In genomic region chr1:157548081-157548480, GRCh38 we compare ENCODE assay signal across 13 cellular contexts. TPM values are rescaled to one million over a fixed set of nuclear protein-coding genes. Genes with fewer than 3 reads are reported as not detected.
"Had no signal": no experiment of that assay in that cellular context is flagged by ENCODE, and none has a peak within 500 bp of the region (broad histone marks: within the 10 kb centered on the region; RNA-seq: fewer than 3 reads in every experiment).

No MANE protein-coding gene starts in this region.

RNA-seq across cellular contexts. Expression of gene FCRL5, which starts 4.2 kb away (rescaled TPM):
- total RNA-seq: activated CD4-positive, alpha-beta memory T cell treated with anti-CD3 and anti-CD28 coated beads for 36 hours; activated CD4-positive, alpha-beta memory T cell treated with anti-CD3 and anti-CD28 coated beads, Interleukin-2, amount 10 ng/mL, durations not matched to agents 7 days and 5 days; activated CD4-positive, alpha-beta T cell treated with anti-CD3 and anti-CD28 coated beads for 36 hours; activated CD4-positive, alpha-beta T cell treated with anti-CD3 and anti-CD28 coated beads, Interleukin-2, amount 10 ng/mL, durations not matched to agents 24 days and 14 days; activated CD4-positive, alpha-beta T cell treated with anti-CD3 and anti-CD28 coated beads, Interleukin-2, amount 10 ng/mL, durations not matched to agents 7 days and 5 days; activated CD8-positive, alpha-beta memory T cell treated with anti-CD3 and anti-CD28 coated beads for 36 hours; activated CD8-positive, alpha-beta memory T cell treated with anti-CD3 and anti-CD28 coated beads, Interleukin-2, amount 10 ng/mL, durations not matched to agents 7 days and 5 days; T-helper 1 cell treated with Interleukin-12 subunit alpha and Interleukin-12 subunit beta and Interleukin-4 antibody, amounts not matched to agents 30 ng/mL and 1 ng/mL, for 36 hours; T-helper 2 cell treated with Interferon-gamma antibody and Interleukin-4, amounts not matched to agents 100 ng/mL and 5 ng/mL, for 36 hours had no signal

RNA-seq across cellular contexts. Expression of gene FCRL4, which starts 49.8 kb away (rescaled TPM):
- total RNA-seq: activated CD4-positive, alpha-beta memory T cell treated with anti-CD3 and anti-CD28 coated beads for 36 hours; activated CD4-positive, alpha-beta memory T cell treated with anti-CD3 and anti-CD28 coated beads, Interleukin-2, amount 10 ng/mL, durations not matched to agents 7 days and 5 days; activated CD4-positive, alpha-beta T cell treated with anti-CD3 and anti-CD28 coated beads for 36 hours; activated CD4-positive, alpha-beta T cell treated with anti-CD3 and anti-CD28 coated beads, Interleukin-2, amount 10 ng/mL, durations not matched to agents 24 days and 14 days; activated CD4-positive, alpha-beta T cell treated with anti-CD3 and anti-CD28 coated beads, Interleukin-2, amount 10 ng/mL, durations not matched to agents 7 days and 5 days; activated CD8-positive, alpha-beta memory T cell treated with anti-CD3 and anti-CD28 coated beads for 36 hours; activated CD8-positive, alpha-beta memory T cell treated with anti-CD3 and anti-CD28 coated beads, Interleukin-2, amount 10 ng/mL, durations not matched to agents 7 days and 5 days; activated CD8-positive, alpha-beta T cell treated with anti-CD3 and anti-CD28 coated beads for 36 hours; activated CD8-positive, alpha-beta T cell treated with anti-CD3 and anti-CD28 coated beads, Interleukin-2, amount 10 ng/mL, durations not matched to agents 7 days and 5 days; T-helper 1 cell treated with Interleukin-12 subunit alpha and Interleukin-12 subunit beta and Interleukin-4 antibody, amounts not matched to agents 30 ng/mL and 1 ng/mL, for 36 hours; T-helper 17 cell; T-helper 2 cell treated with Interferon-gamma antibody and Interleukin-4, amounts not matched to agents 100 ng/mL and 5 ng/mL, for 36 hours; WTC11 had no signal
